9 cellular contexts compared by ENCODE assay signal in genomic region chr6:135323202-135323668, GRCh38.
DNase-seq lines count a peak whose midpoint lies in the region; ATAC-seq, FAIRE-seq and TF ChIP-seq lines count a peak whose summit lies in the region.
"Had no signal": no experiment of that assay in that cellular context is flagged by ENCODE, and none has a peak within 500 bp of the region (broad histone marks: within the 10 kb centered on the region; RNA-seq: fewer than 3 reads in every experiment).

No MANE protein-coding gene starts in this region.

- DNase-seq in GM06990 (ENCODE audit: extremely low read depth, insufficient read length): peak; percentile 50
- no peak for DNase-seq in activated naive CD8-positive, alpha-beta T cell treated with anti-CD3 and anti-CD28 coated beads, Interleukin-2, amount 10 ng/mL, durations not matched to agents 7 days and 5 days
- DNase-seq in effector memory CD4-positive, alpha-beta T cell: no peak
- DNase-seq in stimulated activated CD4-positive, alpha-beta T cell treated with anti-CD3 and anti-CD28 coated beads, Interleukin-1b, Interleukin-23, amount 100 ng/mL, for 48 hours: no peak
- no peak for DNase-seq in osteoblast (ENCODE audit: insufficient read length, low spot score, missing footprints)
- no peak for DNase-seq in pancreas

- ATAC-seq in GM21447 (IDR thresholded peaks at IDR 0.05; ENCODE audit: unreplicated experiment) (peak; percentile 94), HG03460 (IDR thresholded peaks at IDR 0.05; ENCODE audit: unreplicated experiment) (peak; percentile 94), pancreas (no peak)
- ATAC-seq in activated naive CD8-positive, alpha-beta T cell treated with anti-CD3 and anti-CD28 coated beads, Interleukin-2, amount 10 ng/mL, durations not matched to agents 7 days and 5 days (ENCODE audit: low read depth): peak; percentile 92

- H3K9me3 Mint-ChIP-seq in activated naive CD8-positive, alpha-beta T cell treated with anti-CD3 and anti-CD28 coated beads, Interleukin-2, amount 10 ng/mL, durations not matched to agents 7 days and 5 days: no peaks in the 10 kb centered on the region

- peaks cover 25% of the 10 kb centered on the region for H3K4me1 Mint-ChIP-seq in activated naive CD8-positive, alpha-beta T cell treated with anti-CD3 and anti-CD28 coated beads, Interleukin-2, amount 10 ng/mL, durations not matched to agents 7 days and 5 days

- no peak for FAIRE-seq in pancreas (lab: Jason Lieb, UNC)

- peak overlapping the region; percentile 74 for H3K27ac Mint-ChIP-seq in activated naive CD8-positive, alpha-beta T cell treated with anti-CD3 and anti-CD28 coated beads, Interleukin-2, amount 10 ng/mL, durations not matched to agents 7 days and 5 days

- peaks cover 5% of the 10 kb centered on the region for H3K36me3 Mint-ChIP-seq in activated naive CD8-positive, alpha-beta T cell treated with anti-CD3 and anti-CD28 coated beads, Interleukin-2, amount 10 ng/mL, durations not matched to agents 7 days and 5 days

- no peaks in the 10 kb centered on the region for H3K79me2 ChIP-seq in osteoblast (ENCODE audit: insufficient read depth, low read length)

- H3K36me3 ChIP-seq in GM06990 (ENCODE audit: control insufficient read depth, insufficient read depth, low read length) (no peaks in the 10 kb centered on the region), osteoblast (ENCODE audit: insufficient read depth, low read length) (peaks cover 3% of the 10 kb centered on the region), pancreas (no peaks in the 10 kb centered on the region)
- no peaks in the 10 kb centered on the region for H3K36me3 ChIP-seq in effector memory CD4-positive, alpha-beta T cell (ENCODE audit: control insufficient read depth, insufficient read depth, low read length)
- H3K36me3 ChIP-seq: SJSA1 had no signal

- H3K27ac ChIP-seq in effector memory CD4-positive, alpha-beta T cell (ENCODE audit: insufficient read depth, low read length, poor library complexity, severe bottlenecking): no peak overlapping the region
- no peak overlapping the region for H3K27ac ChIP-seq in osteoblast (ENCODE audit: low read depth, low read length)
- no peak overlapping the region for H3K27ac ChIP-seq in pancreas
- H3K27ac ChIP-seq: SJSA1 had no signal

- H3K4me1 ChIP-seq in effector memory CD4-positive, alpha-beta T cell (ENCODE audit: control insufficient read depth, insufficient read depth, low read length, poor library complexity, severe bottlenecking): no peaks in the 10 kb centered on the region
- H3K4me1 ChIP-seq in osteoblast (ENCODE audit: insufficient read depth, low read length) (no peaks in the 10 kb centered on the region), pancreas (no peaks in the 10 kb centered on the region)
- H3K4me1 ChIP-seq: SJSA1 had no signal

- no peak overlapping the region for H2AFZ ChIP-seq in osteoblast (ENCODE audit: low read length)

- no peaks in the 10 kb centered on the region for H3K27me3 ChIP-seq in GM06990 (replicated peaks; ENCODE audit: control insufficient read depth, insufficient read depth, low read length)
- H3K27me3 ChIP-seq in effector memory CD4-positive, alpha-beta T cell (replicated peaks; ENCODE audit: control insufficient read depth, insufficient read depth, low read length, poor library complexity, severe bottlenecking): no peaks in the 10 kb centered on the region
- H3K27me3 ChIP-seq in osteoblast (ENCODE audit: insufficient read depth, low read length): no peaks in the 10 kb centered on the region
- H3K27me3 ChIP-seq in pancreas: no peaks in the 10 kb centered on the region
- H3K27me3 ChIP-seq: SJSA1 had no signal

- H3K9me3 ChIP-seq in effector memory CD4-positive, alpha-beta T cell (ENCODE audit: control insufficient read depth, low read length): no peaks in the 10 kb centered on the region
- no peaks in the 10 kb centered on the region for H3K9me3 ChIP-seq in osteoblast (ENCODE audit: low read depth, low read length)
- H3K9me3 ChIP-seq in pancreas: no peaks in the 10 kb centered on the region
- H3K9me3 ChIP-seq: SJSA1 had no signal

- peak overlapping the region; percentile 66 for H3K4me3 Mint-ChIP-seq in activated naive CD8-positive, alpha-beta T cell treated with anti-CD3 and anti-CD28 coated beads, Interleukin-2, amount 10 ng/mL, durations not matched to agents 7 days and 5 days

- H4K20me1 ChIP-seq in osteoblast (ENCODE audit: insufficient read depth, low read length): no peaks in the 10 kb centered on the region

- H3K4me3 ChIP-seq in GM06990 (replicated peaks; ENCODE audit: low read depth, low read length) (peak overlapping the region; percentile 2; the same call in 1 of the 2 replicates), osteoblast (ENCODE audit: insufficient read depth, low read length) (no peak overlapping the region), pancreas (no peak overlapping the region)
- H3K4me3 ChIP-seq in effector memory CD4-positive, alpha-beta T cell (ENCODE audit: insufficient read depth, low read depth, low read length, poor library complexity, severe bottlenecking): no peak overlapping the region
- H3K4me3 ChIP-seq: SJSA1 had no signal

- TF ChIP-seq CTCF in GM06990 (IDR thresholded peaks at IDR 0.05; ENCODE audit: insufficient read depth, low read length, poor library complexity, severe bottlenecking) (no peak), osteoblast (IDR thresholded peaks at IDR 0.05; ENCODE audit: extremely low read depth, low read depth, low read length) (no peak), pancreas (IDR thresholded peaks at IDR 0.05) (no peak)

- POLR2A ChIA-PET in activated naive CD8-positive, alpha-beta T cell treated with anti-CD3 and anti-CD28 coated beads, Interleukin-2, amount 10 ng/mL, durations not matched to agents 7 days and 5 days (lab: Charles Lee): no interaction called here

- no peaks in the 10 kb centered on the region for H3K27me3 Mint-ChIP-seq in activated naive CD8-positive, alpha-beta T cell treated with anti-CD3 and anti-CD28 coated beads, Interleukin-2, amount 10 ng/mL, durations not matched to agents 7 days and 5 days

- H3K4me2 ChIP-seq in osteoblast (ENCODE audit: insufficient read depth, low read length): no peak overlapping the region

- WGBS in pancreas, 2 donors: 82 to 89% methylated on average over 6 of the region's 6 CpGs

- intact Hi-C loops in pancreas (cut with DNase I): no loop called here

Comparison
In these comparisons a context has a peak if more than half of its experiments do, and no peak if none do; other contexts are left out.
1. ATAC-seq: peak in GM21447 (single experiment), HG03460 (single experiment) and activated naive CD8-positive, alpha-beta T cell treated with anti-CD3 and anti-CD28 coated beads, Interleukin-2, amount 10 ng/mL, durations not matched to agents 7 days and 5 days (single experiment); none in pancreas (0 of 4).